Comparison of ENCODE assay signal across 1 cellular context in the genomic region with DNA sequence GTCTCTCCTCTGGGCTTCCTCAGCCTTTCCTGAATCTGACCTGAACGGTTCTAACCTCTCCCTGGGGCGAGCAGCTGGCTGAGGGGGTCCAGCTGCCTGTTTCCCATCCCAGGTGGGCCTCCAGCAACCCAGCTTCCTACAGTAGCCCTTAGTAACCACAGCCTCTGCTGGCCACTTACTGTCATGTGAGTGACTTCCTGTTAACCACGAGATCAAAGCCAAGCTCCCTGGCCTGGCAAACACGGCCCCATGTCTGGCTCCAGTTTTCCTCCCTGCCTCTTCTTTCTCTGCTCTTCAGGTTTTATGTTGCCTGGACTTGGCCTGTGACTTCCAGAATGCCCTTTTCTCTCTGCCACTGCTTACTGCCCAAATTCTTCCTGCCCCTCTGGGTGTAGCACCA.
TF ChIP-seq lines count a peak whose summit lies in the region.

No MANE protein-coding gene starts in this region.

TF ChIP-seq in HepG2, 621 proteins besides CTCF, POLR2A, EP300 and RAD21 (continued from another document and continues in another):
- TF ChIP-seq EZH2 (conservative IDR thresholded peaks at IDR 0.05; ENCODE audit: low read depth, low read length): no peak
- TF ChIP-seq TAF1 (CRISPR knock-in tag; IDR thresholded peaks at IDR 0.05): peak; percentile 17; the same call in 1 of the 2 replicates
- TF ChIP-seq SP4 (CRISPR knock-in tag; IDR thresholded peaks at IDR 0.05): no peak
- peak; percentile 55; the same call in 1 of the 2 replicates for TF ChIP-seq ZFX (CRISPR knock-in tag; IDR thresholded peaks at IDR 0.05; ENCODE audit: low read depth)
- no peak for TF ChIP-seq HMG20B (CRISPR knock-in tag; conservative IDR thresholded peaks at IDR 0.05)
- no peak for TF ChIP-seq GLI4 (CRISPR knock-in tag; IDR thresholded peaks at IDR 0.05; ENCODE audit: borderline replicate concordance)
- no peak for TF ChIP-seq ARNT2 (CRISPR knock-in tag; IDR thresholded peaks at IDR 0.05; ENCODE audit: low read depth)
- no peak for TF ChIP-seq CBX1 (IDR thresholded peaks at IDR 0.05; ENCODE audit: low read depth)
- no peak for TF ChIP-seq ZNF550 (CRISPR knock-in tag; IDR thresholded peaks at IDR 0.05; ENCODE audit: borderline replicate concordance)
- TF ChIP-seq, protein P1, sequence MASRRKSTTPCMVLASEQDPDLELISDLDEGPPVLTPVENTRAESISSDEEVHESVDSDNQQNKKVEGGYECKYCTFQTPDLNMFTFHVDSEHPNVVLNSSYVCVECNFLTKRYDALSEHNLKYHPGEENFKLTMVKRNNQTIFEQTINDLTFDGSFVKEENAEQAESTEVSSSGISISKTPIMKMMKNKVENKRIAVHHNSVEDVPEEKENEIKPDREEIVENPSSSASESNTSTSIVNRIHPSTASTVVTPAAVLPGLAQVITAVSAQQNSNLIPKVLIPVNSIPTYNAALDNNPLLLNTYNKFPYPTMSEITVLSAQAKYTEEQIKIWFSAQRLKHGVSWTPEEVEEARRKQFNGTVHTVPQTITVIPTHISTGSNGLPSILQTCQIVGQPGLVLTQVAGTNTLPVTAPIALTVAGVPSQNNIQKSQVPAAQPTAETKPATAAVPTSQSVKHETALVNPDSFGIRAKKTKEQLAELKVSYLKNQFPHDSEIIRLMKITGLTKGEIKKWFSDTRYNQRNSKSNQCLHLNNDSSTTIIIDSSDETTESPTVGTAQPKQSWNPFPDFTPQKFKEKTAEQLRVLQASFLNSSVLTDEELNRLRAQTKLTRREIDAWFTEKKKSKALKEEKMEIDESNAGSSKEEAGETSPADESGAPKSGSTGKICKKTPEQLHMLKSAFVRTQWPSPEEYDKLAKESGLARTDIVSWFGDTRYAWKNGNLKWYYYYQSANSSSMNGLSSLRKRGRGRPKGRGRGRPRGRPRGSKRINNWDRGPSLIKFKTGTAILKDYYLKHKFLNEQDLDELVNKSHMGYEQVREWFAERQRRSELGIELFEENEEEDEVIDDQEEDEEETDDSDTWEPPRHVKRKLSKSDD (CRISPR knock-in tag; IDR thresholded peaks at IDR 0.05; ENCODE audit: low read depth): no peak
- TF ChIP-seq U2AF2 (IDR thresholded peaks at IDR 0.05; ENCODE audit: low read depth, low read length): no peak
- no peak for TF ChIP-seq MAZ (IDR thresholded peaks at IDR 0.05; ENCODE audit: borderline replicate concordance, low read depth, low read length)
- TF ChIP-seq MAZ (CRISPR knock-in tag; IDR thresholded peaks at IDR 0.05; ENCODE audit: low read depth): no peak
- no peak for TF ChIP-seq HOXA5 (CRISPR knock-in tag; IDR thresholded peaks at IDR 0.05)
- no peak for TF ChIP-seq ZSCAN25 (CRISPR knock-in tag; IDR thresholded peaks at IDR 0.05)
- no peak for TF ChIP-seq ZNF33B (CRISPR knock-in tag; IDR thresholded peaks at IDR 0.05)
- TF ChIP-seq, protein P2, sequence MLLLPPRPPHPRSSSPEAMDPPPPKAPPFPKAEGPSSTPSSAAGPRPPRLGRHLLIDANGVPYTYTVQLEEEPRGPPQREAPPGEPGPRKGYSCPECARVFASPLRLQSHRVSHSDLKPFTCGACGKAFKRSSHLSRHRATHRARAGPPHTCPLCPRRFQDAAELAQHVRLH (CRISPR knock-in tag; IDR thresholded peaks at IDR 0.05; ENCODE audit: borderline replicate concordance, low read depth): no peak
- TF ChIP-seq ZNF776 (CRISPR knock-in tag; IDR thresholded peaks at IDR 0.05): no peak
- no peak for TF ChIP-seq KLF13 (CRISPR knock-in tag; IDR thresholded peaks at IDR 0.05)
- no peak for TF ChIP-seq FOXM1 (CRISPR knock-in tag; IDR thresholded peaks at IDR 0.05)
- TF ChIP-seq, protein P3, sequence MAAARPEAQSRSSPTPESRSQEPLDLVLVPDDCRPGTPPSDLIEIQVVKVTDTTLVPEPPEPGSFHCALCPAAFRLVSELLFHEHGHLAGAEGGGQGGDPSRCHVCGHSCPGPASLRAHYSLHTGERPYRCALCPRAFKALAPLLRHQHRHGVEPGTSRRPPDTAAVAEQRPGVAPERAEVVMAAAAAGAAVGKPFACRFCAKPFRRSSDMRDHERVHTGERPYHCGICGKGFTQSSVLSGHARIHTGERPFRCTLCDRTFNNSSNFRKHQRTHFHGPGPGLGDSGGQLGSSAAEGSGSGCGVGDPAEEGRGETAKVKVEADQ (CRISPR knock-in tag; IDR thresholded peaks at IDR 0.05; ENCODE audit: borderline replicate concordance): no peak
- TF ChIP-seq ELF3 (CRISPR knock-in tag; IDR thresholded peaks at IDR 0.05): peak; percentile 67
- no peak for TF ChIP-seq ZNF839 (CRISPR knock-in tag; IDR thresholded peaks at IDR 0.05; ENCODE audit: borderline replicate concordance)
- no peak for TF ChIP-seq IKZF4 (CRISPR knock-in tag; IDR thresholded peaks at IDR 0.05; ENCODE audit: borderline replicate concordance, low read depth, not compliant biosample characterization)
- TF ChIP-seq ZNF83 (CRISPR knock-in tag; IDR thresholded peaks at IDR 0.05; ENCODE audit: borderline replicate concordance): no peak
- TF ChIP-seq KDM3A (CRISPR knock-in tag; IDR thresholded peaks at IDR 0.05; ENCODE audit: low read depth): no peak
- TF ChIP-seq HMGA1 (CRISPR knock-in tag; conservative IDR thresholded peaks at IDR 0.05): no peak
- TF ChIP-seq MEIS2 (CRISPR knock-in tag; IDR thresholded peaks at IDR 0.05): no peak
- no peak for TF ChIP-seq ZNF792 (CRISPR knock-in tag; IDR thresholded peaks at IDR 0.05)
- no peak for TF ChIP-seq NFYC (CRISPR knock-in tag; IDR thresholded peaks at IDR 0.05)
- TF ChIP-seq MAFG (CRISPR knock-in tag; IDR thresholded peaks at IDR 0.05): no peak
- TF ChIP-seq BRCA1 (CRISPR knock-in tag; IDR thresholded peaks at IDR 0.05): no peak
- TF ChIP-seq PRMT3 (CRISPR knock-in tag; IDR thresholded peaks at IDR 0.05; ENCODE audit: borderline replicate concordance, low read depth): no peak
- no peak for TF ChIP-seq NCOA2 (CRISPR knock-in tag; IDR thresholded peaks at IDR 0.05)
- TF ChIP-seq MYNN (CRISPR knock-in tag; IDR thresholded peaks at IDR 0.05; ENCODE audit: low read depth): no peak
- TF ChIP-seq SIN3B (IDR thresholded peaks at IDR 0.05; ENCODE audit: low read length): no peak
- no peak for TF ChIP-seq HNRNPK (IDR thresholded peaks at IDR 0.05; ENCODE audit: low read depth, low read length, poor library complexity, severe bottlenecking)
- TF ChIP-seq ZNF496 (CRISPR knock-in tag; IDR thresholded peaks at IDR 0.05; ENCODE audit: insufficient replicate concordance): no peak
- no peak for TF ChIP-seq SRF (IDR thresholded peaks at IDR 0.05; ENCODE audit: low read depth, low read length)
- no peak for TF ChIP-seq STAG1 (CRISPR knock-in tag; IDR thresholded peaks at IDR 0.05)
- TF ChIP-seq ZNF121 (CRISPR knock-in tag; IDR thresholded peaks at IDR 0.05): peak; percentile 76
- TF ChIP-seq, protein P4, sequence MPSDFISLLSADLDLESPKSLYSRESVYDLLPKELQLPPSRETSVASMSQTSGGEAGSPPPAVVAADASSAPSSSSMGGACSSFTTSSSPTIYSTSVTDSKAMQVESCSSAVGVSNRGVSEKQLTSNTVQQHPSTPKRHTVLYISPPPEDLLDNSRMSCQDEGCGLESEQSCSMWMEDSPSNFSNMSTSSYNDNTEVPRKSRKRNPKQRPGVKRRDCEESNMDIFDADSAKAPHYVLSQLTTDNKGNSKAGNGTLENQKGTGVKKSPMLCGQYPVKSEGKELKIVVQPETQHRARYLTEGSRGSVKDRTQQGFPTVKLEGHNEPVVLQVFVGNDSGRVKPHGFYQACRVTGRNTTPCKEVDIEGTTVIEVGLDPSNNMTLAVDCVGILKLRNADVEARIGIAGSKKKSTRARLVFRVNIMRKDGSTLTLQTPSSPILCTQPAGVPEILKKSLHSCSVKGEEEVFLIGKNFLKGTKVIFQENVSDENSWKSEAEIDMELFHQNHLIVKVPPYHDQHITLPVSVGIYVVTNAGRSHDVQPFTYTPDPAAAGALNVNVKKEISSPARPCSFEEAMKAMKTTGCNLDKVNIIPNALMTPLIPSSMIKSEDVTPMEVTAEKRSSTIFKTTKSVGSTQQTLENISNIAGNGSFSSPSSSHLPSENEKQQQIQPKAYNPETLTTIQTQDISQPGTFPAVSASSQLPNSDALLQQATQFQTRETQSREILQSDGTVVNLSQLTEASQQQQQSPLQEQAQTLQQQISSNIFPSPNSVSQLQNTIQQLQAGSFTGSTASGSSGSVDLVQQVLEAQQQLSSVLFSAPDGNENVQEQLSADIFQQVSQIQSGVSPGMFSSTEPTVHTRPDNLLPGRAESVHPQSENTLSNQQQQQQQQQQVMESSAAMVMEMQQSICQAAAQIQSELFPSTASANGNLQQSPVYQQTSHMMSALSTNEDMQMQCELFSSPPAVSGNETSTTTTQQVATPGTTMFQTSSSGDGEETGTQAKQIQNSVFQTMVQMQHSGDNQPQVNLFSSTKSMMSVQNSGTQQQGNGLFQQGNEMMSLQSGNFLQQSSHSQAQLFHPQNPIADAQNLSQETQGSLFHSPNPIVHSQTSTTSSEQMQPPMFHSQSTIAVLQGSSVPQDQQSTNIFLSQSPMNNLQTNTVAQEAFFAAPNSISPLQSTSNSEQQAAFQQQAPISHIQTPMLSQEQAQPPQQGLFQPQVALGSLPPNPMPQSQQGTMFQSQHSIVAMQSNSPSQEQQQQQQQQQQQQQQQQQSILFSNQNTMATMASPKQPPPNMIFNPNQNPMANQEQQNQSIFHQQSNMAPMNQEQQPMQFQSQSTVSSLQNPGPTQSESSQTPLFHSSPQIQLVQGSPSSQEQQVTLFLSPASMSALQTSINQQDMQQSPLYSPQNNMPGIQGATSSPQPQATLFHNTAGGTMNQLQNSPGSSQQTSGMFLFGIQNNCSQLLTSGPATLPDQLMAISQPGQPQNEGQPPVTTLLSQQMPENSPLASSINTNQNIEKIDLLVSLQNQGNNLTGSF (CRISPR knock-in tag; IDR thresholded peaks at IDR 0.05): no peak
- TF ChIP-seq, protein P5, sequence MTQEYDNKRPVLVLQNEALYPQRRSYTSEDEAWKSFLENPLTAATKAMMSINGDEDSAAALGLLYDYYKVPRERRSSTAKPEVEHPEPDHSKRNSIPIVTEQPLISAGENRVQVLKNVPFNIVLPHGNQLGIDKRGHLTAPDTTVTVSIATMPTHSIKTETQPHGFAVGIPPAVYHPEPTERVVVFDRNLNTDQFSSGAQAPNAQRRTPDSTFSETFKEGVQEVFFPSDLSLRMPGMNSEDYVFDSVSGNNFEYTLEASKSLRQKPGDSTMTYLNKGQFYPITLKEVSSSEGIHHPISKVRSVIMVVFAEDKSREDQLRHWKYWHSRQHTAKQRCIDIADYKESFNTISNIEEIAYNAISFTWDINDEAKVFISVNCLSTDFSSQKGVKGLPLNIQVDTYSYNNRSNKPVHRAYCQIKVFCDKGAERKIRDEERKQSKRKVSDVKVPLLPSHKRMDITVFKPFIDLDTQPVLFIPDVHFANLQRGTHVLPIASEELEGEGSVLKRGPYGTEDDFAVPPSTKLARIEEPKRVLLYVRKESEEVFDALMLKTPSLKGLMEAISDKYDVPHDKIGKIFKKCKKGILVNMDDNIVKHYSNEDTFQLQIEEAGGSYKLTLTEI (CRISPR knock-in tag; conservative IDR thresholded peaks at IDR 0.05): no peak
- peak; percentile 70 for TF ChIP-seq RXRB (CRISPR knock-in tag; IDR thresholded peaks at IDR 0.05; ENCODE audit: borderline replicate concordance)
- TF ChIP-seq ZNF660 (CRISPR knock-in tag; IDR thresholded peaks at IDR 0.05; ENCODE audit: borderline replicate concordance, low read depth): no peak
- TF ChIP-seq, protein P6, sequence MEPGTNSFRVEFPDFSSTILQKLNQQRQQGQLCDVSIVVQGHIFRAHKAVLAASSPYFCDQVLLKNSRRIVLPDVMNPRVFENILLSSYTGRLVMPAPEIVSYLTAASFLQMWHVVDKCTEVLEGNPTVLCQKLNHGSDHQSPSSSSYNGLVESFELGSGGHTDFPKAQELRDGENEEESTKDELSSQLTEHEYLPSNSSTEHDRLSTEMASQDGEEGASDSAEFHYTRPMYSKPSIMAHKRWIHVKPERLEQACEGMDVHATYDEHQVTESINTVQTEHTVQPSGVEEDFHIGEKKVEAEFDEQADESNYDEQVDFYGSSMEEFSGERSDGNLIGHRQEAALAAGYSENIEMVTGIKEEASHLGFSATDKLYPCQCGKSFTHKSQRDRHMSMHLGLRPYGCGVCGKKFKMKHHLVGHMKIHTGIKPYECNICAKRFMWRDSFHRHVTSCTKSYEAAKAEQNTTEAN (CRISPR knock-in tag; conservative IDR thresholded peaks at IDR 0.05): 0 out of 2 replicates have a peak, but pooled peaks have one; percentile 54
- TF ChIP-seq ZNF546 (CRISPR knock-in tag; conservative IDR thresholded peaks at IDR 0.05): no peak
- TF ChIP-seq ZSCAN21 (CRISPR knock-in tag; IDR thresholded peaks at IDR 0.05; ENCODE audit: borderline replicate concordance): no peak
- TF ChIP-seq ZNF850 (CRISPR knock-in tag; conservative IDR thresholded peaks at IDR 0.05): no peak
- TF ChIP-seq CAMTA2 (CRISPR knock-in tag; IDR thresholded peaks at IDR 0.05; ENCODE audit: borderline replicate concordance): no peak
- TF ChIP-seq, protein P7, sequence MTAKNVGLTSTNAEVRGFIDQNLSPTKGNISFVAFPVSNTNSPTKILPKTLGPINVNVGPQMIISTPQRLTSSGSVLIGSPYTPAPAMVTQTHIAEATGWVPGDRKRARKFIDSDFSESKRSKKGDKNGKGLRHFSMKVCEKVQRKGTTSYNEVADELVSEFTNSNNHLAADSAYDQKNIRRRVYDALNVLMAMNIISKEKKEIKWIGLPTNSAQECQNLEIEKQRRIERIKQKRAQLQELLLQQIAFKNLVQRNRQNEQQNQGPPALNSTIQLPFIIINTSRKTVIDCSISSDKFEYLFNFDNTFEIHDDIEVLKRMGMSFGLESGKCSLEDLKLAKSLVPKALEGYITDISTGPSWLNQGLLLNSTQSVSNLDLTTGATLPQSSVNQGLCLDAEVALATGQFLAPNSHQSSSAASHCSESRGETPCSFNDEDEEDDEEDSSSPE (CRISPR knock-in tag; IDR thresholded peaks at IDR 0.05): 0 out of 2 replicates have a peak, but pooled peaks have one; percentile 17
